Comparison of ENCODE assay signal across 1 cellular context in the genomic region with DNA sequence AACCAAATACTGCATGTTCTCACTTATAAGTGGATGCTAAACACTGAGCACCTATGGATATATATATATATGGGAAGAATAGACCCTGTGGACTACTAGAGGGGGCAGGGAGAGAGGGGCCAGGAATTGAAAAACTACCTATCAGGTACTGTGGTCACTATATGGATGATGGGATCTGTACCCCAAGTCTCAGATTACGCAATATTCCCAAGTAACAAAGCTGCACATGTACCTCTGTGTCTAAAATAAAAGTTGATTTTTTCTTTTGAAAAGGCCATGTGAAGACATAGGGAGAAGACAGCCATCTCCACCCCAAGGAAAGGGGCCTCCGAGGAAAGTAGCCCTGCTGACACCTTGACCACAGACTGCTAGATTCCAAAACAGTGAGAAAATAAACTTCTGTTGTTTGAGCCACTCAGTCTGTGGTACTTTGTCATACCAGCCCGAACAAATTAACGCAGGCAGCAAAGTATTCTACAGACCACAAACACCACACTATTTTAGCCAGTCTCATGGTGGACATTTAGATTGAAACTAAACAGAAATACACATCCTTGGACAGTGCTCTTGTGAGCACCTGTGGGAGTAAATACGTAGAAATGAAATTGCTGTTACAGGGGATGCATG.
A peak's percentile ranks its signal among the peaks of the same experiment; 100 is the strongest.
TF ChIP-seq lines count a peak whose summit lies in the region.

No MANE protein-coding gene starts in this region.

TF ChIP-seq in H1, 55 proteins besides CTCF, POLR2A, EP300 and RAD21:
- no peak for TF ChIP-seq RFX5 (IDR thresholded peaks at IDR 0.05; ENCODE audit: borderline replicate concordance, low read depth, low read length)
- TF ChIP-seq CEBPB (IDR thresholded peaks at IDR 0.05; ENCODE audit: low read depth, low read length) = peak; percentile 78; the same call in 1 of the 2 replicates
- TF ChIP-seq HDAC2 (IDR thresholded peaks at IDR 0.05; ENCODE audit: borderline replicate concordance in 1 of 2, low read depth in 2 of 2, low read length in 2 of 2) = no peak
- no peak for TF ChIP-seq FOSL1 (IDR thresholded peaks at IDR 0.05; ENCODE audit: insufficient read depth, low read depth, low read length)
TF ChIP-seq in H1: peak in this region for 1.
